Comparison of ENCODE assay signal across 22 cellular contexts in the genomic region with DNA sequence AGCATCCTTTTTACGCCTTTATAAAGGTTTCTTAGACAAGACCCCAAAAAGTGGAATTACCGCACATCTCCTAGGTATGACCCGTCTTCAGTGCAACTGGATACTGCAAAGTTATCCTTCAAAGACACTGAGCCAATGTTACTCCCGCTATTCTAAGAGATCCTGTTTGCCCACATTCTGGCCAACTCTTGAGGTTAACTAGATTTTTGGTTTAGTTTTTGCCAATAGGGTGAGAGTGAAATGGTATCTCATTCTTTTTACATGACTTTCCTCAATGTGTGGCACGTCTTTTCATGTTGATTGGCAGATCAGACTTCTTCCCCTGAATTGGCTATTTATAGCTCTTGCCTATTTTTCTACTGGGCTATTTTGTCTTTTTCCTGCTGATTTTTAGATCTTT.
DNase-seq lines count a peak whose midpoint lies in the region; ATAC-seq and TF ChIP-seq lines count a peak whose summit lies in the region.
"Had no signal": no experiment of that assay in that cellular context is flagged by ENCODE, and none has a peak within 500 bp of the region (broad histone marks: within the 10 kb centered on the region; RNA-seq: fewer than 3 reads in every experiment).

No MANE protein-coding gene starts in this region.

- H4K20me1 ChIP-seq in Karpas-422 (ENCODE audit: insufficient read depth, low read depth, low read length) = no peaks in the 10 kb centered on the region
- H4K20me1 ChIP-seq: BLaER1 treated with 17β-estradiol and CSF1 and Interleukin-3, amounts not matched to agents 10 nM and 100 nM had no signal

- TF ChIP-seq CTCF in endodermal cell (conservative IDR thresholded peaks at IDR 0.05) = no peak

- no peak overlapping the region for H3K4me2 ChIP-seq in Karpas-422 (ENCODE audit: low read depth, low read length, poor library complexity, severe bottlenecking)
- H3K4me2 ChIP-seq: A549; BLaER1 treated with 17β-estradiol and CSF1 and Interleukin-3, amounts not matched to agents 10 nM and 100 nM had no signal

- DNase-seq in Karpas-422 (peak; percentile 14), T-helper 17 cell (no peak), endodermal cell (peak; percentile 5), islet precursor cell (peak; percentile 39), DMS79 treated with DMSO at 0.1 percent for 48 hours (lab: John Stamatoyannopoulos, UW) (no peak)
- DNase-seq in stimulated activated naive CD4-positive, alpha-beta T cell treated with Interleukin-2 at 50 U/mL for 16 hours (lab: John Stamatoyannopoulos, UW) = no peak
- DNase-seq: AML-193; Caco-2; Calu3; CD4-positive, alpha-beta T cell; CD8-positive, alpha-beta T cell; DND-41; EL; GDM1 had no signal

- no peaks in the 10 kb centered on the region for H3K9me3 ChIP-seq in Karpas-422 (ENCODE audit: low read length)
- H3K9me3 ChIP-seq in T-helper 17 cell (ENCODE audit: control insufficient read depth, low read length, poor library complexity, severe bottlenecking) = no peaks in the 10 kb centered on the region
- no peaks in the 10 kb centered on the region for H3K9me3 ChIP-seq in endodermal cell (ENCODE audit: control insufficient read depth, low read length)
- H3K9me3 ChIP-seq: A549, Caco-2 had no signal

- H3K4me1 ChIP-seq in Karpas-422 (ENCODE audit: low read length) (no peaks in the 10 kb centered on the region), endodermal cell (ENCODE audit: control insufficient read depth, insufficient read depth, low read length) (no peaks in the 10 kb centered on the region)
- H3K4me1 ChIP-seq: A549, Caco-2 had no signal

- peaks cover 36% of the 10 kb centered on the region for H3K27me3 Mint-ChIP-seq in T-helper 17 cell
- no peaks in the 10 kb centered on the region for H3K27me3 Mint-ChIP-seq in endodermal cell (ENCODE audit: insufficient read depth)

- peak overlapping the region; percentile 2 for H3K4me3 Mint-ChIP-seq in T-helper 17 cell
- H3K4me3 Mint-ChIP-seq in endodermal cell = no peak overlapping the region
- H3K4me3 Mint-ChIP-seq: B cell; CD4-positive, alpha-beta T cell; CD8-positive, alpha-beta T cell had no signal

- H3K36me3 Mint-ChIP-seq in T-helper 17 cell (ENCODE audit: low read depth) (no peaks in the 10 kb centered on the region), endodermal cell (ENCODE audit: low read depth) (no peaks in the 10 kb centered on the region)
- H3K36me3 Mint-ChIP-seq: CD8-positive, alpha-beta T cell had no signal

- H3K9ac ChIP-seq in Karpas-422 (ENCODE audit: low read length) (no peak overlapping the region), endodermal cell (ENCODE audit: extremely low read depth, low read length, poor library complexity, severe bottlenecking) (no peak overlapping the region)
- H3K9ac ChIP-seq: BLaER1 treated with 17β-estradiol and CSF1 and Interleukin-3, amounts not matched to agents 10 nM and 100 nM had no signal

- no peaks in the 10 kb centered on the region for H3K9me2 ChIP-seq in Karpas-422 (replicated peaks; ENCODE audit: insufficient read depth, low read length)

- no peak overlapping the region for H3K4me3 ChIP-seq in Karpas-422 (ENCODE audit: low read length)
- no peak overlapping the region for H3K4me3 ChIP-seq in endodermal cell (ENCODE audit: low read length)
- H3K4me3 ChIP-seq: A549; BLaER1 treated with 17β-estradiol and CSF1 and Interleukin-3, amounts not matched to agents 10 nM and 100 nM; GM12878 had no signal

- no peaks in the 10 kb centered on the region for H3K4me1 Mint-ChIP-seq in T-helper 17 cell
- no peaks in the 10 kb centered on the region for H3K4me1 Mint-ChIP-seq in endodermal cell
- H3K4me1 Mint-ChIP-seq: B cell had no signal

- 81 to 87% methylated on average over 5 of the region's 5 CpGs for WGBS in endodermal cell (ENCODE audit: insufficient coverage in 1 of 2, insufficient read length in 1 of 2), 2 experiments

- no peaks in the 10 kb centered on the region for H3K79me2 ChIP-seq in Karpas-422 (ENCODE audit: low read length)

- no peak for ATAC-seq in T-helper 17 cell
- ATAC-seq in HG02938 (IDR thresholded peaks at IDR 0.05; ENCODE audit: unreplicated experiment) = no peak
- ATAC-seq in GM21723 (IDR thresholded peaks at IDR 0.05; ENCODE audit: unreplicated experiment) = no peak
- ATAC-seq: A549; CD8-positive, alpha-beta T cell; GM12878 had no signal

- no peaks in the 10 kb centered on the region for H3K27me3 ChIP-seq in Karpas-422 (ENCODE audit: low read length)
- no peaks in the 10 kb centered on the region for H3K27me3 ChIP-seq in endodermal cell (ENCODE audit: control insufficient read depth, insufficient read depth, low read length, poor library complexity, severe bottlenecking)
- H3K27me3 ChIP-seq: BLaER1 treated with 17β-estradiol and CSF1 and Interleukin-3, amounts not matched to agents 10 nM and 100 nM had no signal

- H3K27ac ChIP-seq in Karpas-422 (ENCODE audit: low read length) (no peak overlapping the region), endodermal cell (ENCODE audit: low read depth, low read length) (no peak overlapping the region)
- H3K27ac ChIP-seq: 22Rv1; A549; BLaER1 treated with 17β-estradiol and CSF1 and Interleukin-3, amounts not matched to agents 10 nM and 100 nM; C4-2B had no signal

- no peak overlapping the region for H2AFZ ChIP-seq in Karpas-422 (ENCODE audit: low read length)

- H3K36me3 ChIP-seq in Karpas-422 (ENCODE audit: insufficient read depth, low read length) = no peaks in the 10 kb centered on the region
- H3K36me3 ChIP-seq in endodermal cell (ENCODE audit: control insufficient read depth, insufficient read depth, low read length) = no peaks in the 10 kb centered on the region
- H3K36me3 ChIP-seq: BLaER1 treated with 17β-estradiol and CSF1 and Interleukin-3, amounts not matched to agents 10 nM and 100 nM had no signal

- no peaks in the 10 kb centered on the region for H3K9me3 Mint-ChIP-seq in endodermal cell
- H3K9me3 Mint-ChIP-seq: CD4-positive, alpha-beta T cell; CD8-positive, alpha-beta T cell had no signal

- H3K27ac Mint-ChIP-seq in T-helper 17 cell (no peak overlapping the region), endodermal cell (no peak overlapping the region)
- H3K27ac Mint-ChIP-seq: B cell; CD4-positive, alpha-beta T cell; CD8-positive, alpha-beta T cell had no signal

Comparison
In these comparisons a context has a peak if more than half of its experiments do, and no peak if none do; other contexts are left out.
1. DNase-seq: peak in Karpas-422 (single experiment), endodermal cell (single experiment) and islet precursor cell (single experiment); none in T-helper 17 cell (0 of 3), stimulated activated naive CD4-positive, alpha-beta T cell treated with Interleukin-2 at 50 U/mL for 16 hours (single experiment) and DMS79 treated with DMSO at 0.1 percent for 48 hours (single experiment).